In genomic region chr5:176658007-176658599, GRCh38 we compare ENCODE assay signal across 9 cellular contexts. TPM values are rescaled to one million over a fixed set of nuclear protein-coding genes. Genes with fewer than 3 reads are reported as not detected.
A peak's percentile ranks its signal among the peaks of the same experiment; 100 is the strongest.
DNase-seq lines count a peak whose midpoint lies in the region; ATAC-seq and TF ChIP-seq lines count a peak whose summit lies in the region.
"Had no signal": no experiment of that assay in that cellular context is flagged by ENCODE, and none has a peak within 500 bp of the region (broad histone marks: within the 10 kb centered on the region; RNA-seq: fewer than 3 reads in every experiment).

No MANE protein-coding gene starts in this region.

- peaks cover 7% of the 10 kb centered on the region for H3K36me3 Mint-ChIP-seq in activated naive CD8-positive, alpha-beta T cell
- H3K36me3 Mint-ChIP-seq in progenitor cell of endocrine pancreas (ENCODE audit: insufficient read depth), result peaks cover 10% of the 10 kb centered on the region

- no peak overlapping the region for H3K9ac ChIP-seq in BLaER1
- H3K9ac ChIP-seq in Karpas-422 (ENCODE audit: low read length), result no peak overlapping the region

- H4K20me1 ChIP-seq in BLaER1, result peaks cover 73% of the 10 kb centered on the region
- peaks cover 12% of the 10 kb centered on the region; the same call in 1 of the 2 replicates for H4K20me1 ChIP-seq in Karpas-422 (ENCODE audit: insufficient read depth, low read depth, low read length)

- peak; percentile 43 for ATAC-seq in GM19324 (IDR thresholded peaks at IDR 0.05; ENCODE audit: low FRiP score, unreplicated experiment)
- ATAC-seq in HG02981 (IDR thresholded peaks at IDR 0.05; ENCODE audit: unreplicated experiment), result no peak

- intact Hi-C loops in head of caudate nucleus (cut with DNase I), result loop anchor here (10.0 kb wide), 1 partner anchor 297 kb away; no protein-coding TSS in a partner anchor

- peak; percentile 88 for TF ChIP-seq CTCF in progenitor cell of endocrine pancreas (IDR thresholded peaks at IDR 0.05; ENCODE audit: unreplicated experiment)

- no peak overlapping the region for H3K27ac Mint-ChIP-seq in activated naive CD8-positive, alpha-beta T cell
- no peak overlapping the region for H3K27ac Mint-ChIP-seq in progenitor cell of endocrine pancreas

- H3K27me3 ChIP-seq in BLaER1 (no peaks in the 10 kb centered on the region), Karpas-422 (ENCODE audit: low read length) (no peaks in the 10 kb centered on the region)

- H3K4me3 Mint-ChIP-seq in activated naive CD8-positive, alpha-beta T cell, result peak overlapping the region; percentile 71
- no peak overlapping the region for H3K4me3 Mint-ChIP-seq in progenitor cell of endocrine pancreas (ENCODE audit: low read depth)

- H3K36me3 ChIP-seq in BLaER1, result peaks cover 47% of the 10 kb centered on the region
- H3K36me3 ChIP-seq in Karpas-422 (ENCODE audit: insufficient read depth, low read length), result no peaks in the 10 kb centered on the region

- H3K9me3 ChIP-seq in BLaER1 (no peaks in the 10 kb centered on the region), Karpas-422 (ENCODE audit: low read length) (no peaks in the 10 kb centered on the region)

- no peak overlapping the region for H2AFZ ChIP-seq in Karpas-422 (ENCODE audit: low read length)

- no peaks in the 10 kb centered on the region for H3K27me3 Mint-ChIP-seq in activated naive CD8-positive, alpha-beta T cell
- H3K27me3 Mint-ChIP-seq in progenitor cell of endocrine pancreas, result peaks cover 2% of the 10 kb centered on the region

- peak overlapping the region; percentile 95 for H3K4me2 ChIP-seq in BLaER1
- no peak overlapping the region for H3K4me2 ChIP-seq in Karpas-422 (ENCODE audit: low read depth, low read length, poor library complexity, severe bottlenecking)

- no peaks in the 10 kb centered on the region for H3K9me3 Mint-ChIP-seq in activated naive CD8-positive, alpha-beta T cell (ENCODE audit: low read depth)
- no peaks in the 10 kb centered on the region for H3K9me3 Mint-ChIP-seq in progenitor cell of endocrine pancreas (ENCODE audit: low read depth)

- DNase-seq in Karpas-422, result peak; percentile 85
- DNase-seq in SKM-1 treated with dmso at 0.1 percent for 144 hours (lab: John Stamatoyannopoulos, UW; ENCODE audit: unreplicated experiment), result peak; percentile 53
- DNase-seq in head of caudate nucleus, result peak; percentile 63 to 93 (median 80)
- DNase-seq in progenitor cell of endocrine pancreas (ENCODE audit: low spot score, unreplicated experiment), result peak; percentile 56

- H3K4me3 ChIP-seq in BLaER1, result peak overlapping the region; percentile 56; the same call in 1 of the 2 replicates
- H3K4me3 ChIP-seq in Karpas-422 (ENCODE audit: low read length), result no peak overlapping the region
- H3K4me3 ChIP-seq: SK-N-MC had no signal

- H3K27ac ChIP-seq in BLaER1 (0 out of 2 replicates have a peak overlapping the region, but pooled peaks have one; percentile 10), Karpas-422 (ENCODE audit: low read length) (no peak overlapping the region)
- H3K27ac ChIP-seq: SK-N-MC had no signal

- H3K9me2 ChIP-seq in Karpas-422 (replicated peaks; ENCODE audit: insufficient read depth, low read length), result no peaks in the 10 kb centered on the region

- H3K4me1 Mint-ChIP-seq in activated naive CD8-positive, alpha-beta T cell (ENCODE audit: low read depth), result peaks cover 44% of the 10 kb centered on the region
- H3K4me1 Mint-ChIP-seq in progenitor cell of endocrine pancreas (ENCODE audit: low read depth), result no peaks in the 10 kb centered on the region

- no peaks in the 10 kb centered on the region for H3K79me2 ChIP-seq in Karpas-422 (ENCODE audit: low read length)

- peaks cover 77% of the 10 kb centered on the region for H3K4me1 ChIP-seq in BLaER1
- no peaks in the 10 kb centered on the region for H3K4me1 ChIP-seq in Karpas-422 (ENCODE audit: low read length)

RNA-seq across cellular contexts. Expression of gene TSPAN17, which starts 10.8 kb away (rescaled TPM):
- 4.8 and 14.4 TPM in 2 replicates for total RNA-seq in Karpas-422 (2014; rRNA removed; shearing (Covaris generic); ENCODE audit: low replicate concordance)
- 37.3 and 37.5 TPM in 2 replicates for total RNA-seq in progenitor cell of endocrine pancreas

RNA-seq across cellular contexts. Expression of gene EIF4E1B, which starts 27.6 kb away (rescaled TPM):
- not detected in 2 replicates for total RNA-seq in Karpas-422 (2014; rRNA removed; shearing (Covaris generic); ENCODE audit: low replicate concordance)
- total RNA-seq in progenitor cell of endocrine pancreas, result not detected in 2 replicates

RNA-seq across cellular contexts. Expression of gene SNCB, which starts 27.8 kb away (rescaled TPM):
- total RNA-seq in Karpas-422 (2014; rRNA removed; shearing (Covaris generic); ENCODE audit: low replicate concordance), result not detected in 2 replicates
- total RNA-seq in progenitor cell of endocrine pancreas, result 0.24 TPM in 1 of 2 replicates, not detected in the other

RNA-seq across cellular contexts. Expression of gene GPRIN1, which starts 48.1 kb away (rescaled TPM):
- total RNA-seq in Karpas-422 (2014; rRNA removed; shearing (Covaris generic); ENCODE audit: low replicate concordance), result 1.9 and 4.6 TPM in 2 replicates
- 5.9 TPM in 2 replicates for total RNA-seq in progenitor cell of endocrine pancreas
